Comparison of ENCODE assay signal across 25 cellular contexts in the genomic region with DNA sequence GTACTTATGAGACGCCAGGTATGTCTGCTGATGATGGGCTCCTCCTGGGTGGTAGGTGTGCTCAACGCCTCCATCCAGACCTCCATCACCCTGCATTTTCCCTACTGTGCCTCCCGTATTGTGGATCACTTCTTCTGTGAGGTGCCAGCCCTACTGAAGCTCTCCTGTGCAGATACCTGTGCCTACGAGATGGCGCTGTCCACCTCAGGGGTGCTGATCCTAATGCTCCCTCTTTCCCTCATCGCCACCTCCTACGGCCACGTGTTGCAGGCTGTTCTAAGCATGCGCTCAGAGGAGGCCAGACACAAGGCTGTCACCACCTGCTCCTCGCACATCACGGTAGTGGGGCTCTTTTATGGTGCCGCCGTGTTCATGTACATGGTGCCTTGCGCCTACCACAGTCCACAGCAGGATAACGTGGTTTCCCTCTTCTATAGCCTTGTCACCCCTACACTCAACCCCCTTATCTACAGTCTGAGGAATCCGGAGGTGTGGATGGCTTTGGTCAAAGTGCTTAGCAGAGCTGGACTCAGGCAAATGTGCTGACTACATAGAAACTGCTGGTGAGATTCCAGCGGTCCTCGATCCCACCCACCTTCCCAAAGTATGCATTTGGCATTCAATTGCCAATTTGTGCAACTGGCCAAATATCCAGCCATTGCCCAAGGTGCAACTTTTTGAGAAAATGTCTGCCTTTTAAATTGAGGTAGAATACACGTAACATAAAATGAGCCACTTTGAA. TPM values are rescaled to one million over a fixed set of nuclear protein-coding genes. Genes with fewer than 3 reads are reported as not detected.
DNase-seq lines count a peak whose midpoint lies in the region; ATAC-seq and TF ChIP-seq lines count a peak whose summit lies in the region.
"Had no signal": no experiment of that assay in that cellular context is flagged by ENCODE, and none has a peak within 500 bp of the region (broad histone marks: within the 10 kb centered on the region; RNA-seq: fewer than 3 reads in every experiment).

No MANE protein-coding gene starts in this region.

- H3K79me2 ChIP-seq in Karpas-422 (ENCODE audit: low read length) (no peaks in the 10 kb centered on the region), neural progenitor cell (ENCODE audit: low read depth) (no peaks in the 10 kb centered on the region)

- H2AFZ ChIP-seq in Karpas-422 (ENCODE audit: low read length) = no peak overlapping the region
- no peak overlapping the region for H2AFZ ChIP-seq in neural progenitor cell (replicated peaks)

- H3K4me3 Mint-ChIP-seq in activated CD4-positive, alpha-beta T cell treated with anti-CD3 and anti-CD28 coated beads, Interleukin-2, amount 10 ng/mL, durations not matched to agents 24 days and 14 days = no peak overlapping the region
- no peak overlapping the region for H3K4me3 Mint-ChIP-seq in activated CD8-positive, alpha-beta T cell treated with anti-CD3 and anti-CD28 coated beads for 36 hours
- H3K4me3 Mint-ChIP-seq in neural progenitor cell = no peak overlapping the region

- H3K9ac ChIP-seq in Karpas-422 (ENCODE audit: low read length) (no peak overlapping the region), neural progenitor cell (no peak overlapping the region)
- H3K9ac ChIP-seq: BLaER1 treated with 17β-estradiol and CSF1 and Interleukin-3, amounts not matched to agents 10 nM and 100 nM had no signal

- H3K4me3 ChIP-seq in Karpas-422 (ENCODE audit: low read length) (no peak overlapping the region), neural progenitor cell (no peak overlapping the region)
- H3K4me3 ChIP-seq: BLaER1 treated with 17β-estradiol and CSF1 and Interleukin-3, amounts not matched to agents 10 nM and 100 nM; dorsolateral prefrontal cortex; spleen; vagina had no signal

- ATAC-seq in activated CD8-positive, alpha-beta T cell treated with anti-CD3 and anti-CD28 coated beads for 36 hours = no peak
- no peak for ATAC-seq in HG03196 (IDR thresholded peaks at IDR 0.05; ENCODE audit: unreplicated experiment)
- ATAC-seq: foreskin keratinocyte, Right ventricle myocardium inferior had no signal

- no peaks in the 10 kb centered on the region for H3K36me3 ChIP-seq in Karpas-422 (ENCODE audit: insufficient read depth, low read length)
- H3K36me3 ChIP-seq in neural progenitor cell = no peaks in the 10 kb centered on the region
- H3K36me3 ChIP-seq: BLaER1 treated with 17β-estradiol and CSF1 and Interleukin-3, amounts not matched to agents 10 nM and 100 nM; spleen; vagina; WERI-Rb-1 had no signal

- peak; percentile 70 for DNase-seq in activated CD4-positive, alpha-beta T cell treated with anti-CD3 and anti-CD28 coated beads, Interleukin-2, amount 10 ng/mL, durations not matched to agents 24 days and 14 days
- no peak for DNase-seq in activated CD4-positive, alpha-beta T cell treated with anti-CD3 and anti-CD28 coated beads for 1 hour
- peak; percentile 51 for DNase-seq in Karpas-422
- DNase-seq in activated CD8-positive, alpha-beta T cell treated with anti-CD3 and anti-CD28 coated beads for 36 hours = peak; percentile 33
- DNase-seq in neural progenitor cell (ENCODE audit: low spot score) = peak; percentile 3
- no peak for DNase-seq in medulla oblongata (ENCODE audit: extremely low spot score)
- no peak for DNase-seq in activated CD8-positive, alpha-beta memory T cell treated with anti-CD3 and anti-CD28 coated beads, Interleukin-2, amount 50 U/mL, for 4 hours
- DNase-seq: activated effector memory CD4-positive, alpha-beta T cell treated with Interleukin-2 at 50 U/mL for 16 hours; anterior cingulate cortex; central memory CD4-positive, alpha-beta T cell; dorsolateral prefrontal cortex; foreskin keratinocyte; GF-D8; NCI-H1092; NCI-H2081 treated with DMSO at 0.1 percent for 48 hours; NCI-H510A treated with DMSO at 0.1 percent for 48 hours; spleen; WERI-Rb-1 had no signal

- no peaks in the 10 kb centered on the region for H3K4me1 Mint-ChIP-seq in activated CD4-positive, alpha-beta T cell treated with anti-CD3 and anti-CD28 coated beads, Interleukin-2, amount 10 ng/mL, durations not matched to agents 24 days and 14 days
- no peaks in the 10 kb centered on the region for H3K4me1 Mint-ChIP-seq in activated CD8-positive, alpha-beta T cell treated with anti-CD3 and anti-CD28 coated beads for 36 hours (ENCODE audit: low read depth)
- no peaks in the 10 kb centered on the region for H3K4me1 Mint-ChIP-seq in neural progenitor cell
- H3K4me1 Mint-ChIP-seq: IgD-negative memory B cell had no signal

- no peak overlapping the region for H3K4me2 ChIP-seq in Karpas-422 (ENCODE audit: low read depth, low read length, poor library complexity, severe bottlenecking)
- no peak overlapping the region for H3K4me2 ChIP-seq in neural progenitor cell
- H3K4me2 ChIP-seq: BLaER1 treated with 17β-estradiol and CSF1 and Interleukin-3, amounts not matched to agents 10 nM and 100 nM had no signal

- H3K27ac ChIP-seq in Karpas-422 (ENCODE audit: low read length) = no peak overlapping the region
- no peak overlapping the region for H3K27ac ChIP-seq in neural progenitor cell
- H3K27ac ChIP-seq: BLaER1 treated with 17β-estradiol and CSF1 and Interleukin-3, amounts not matched to agents 10 nM and 100 nM; dorsolateral prefrontal cortex; epithelial cell of prostate; foreskin keratinocyte; spleen; vagina; WERI-Rb-1 had no signal

- no peaks in the 10 kb centered on the region for H3K4me1 ChIP-seq in Karpas-422 (ENCODE audit: low read length)
- no peaks in the 10 kb centered on the region for H3K4me1 ChIP-seq in neural progenitor cell
- H3K4me1 ChIP-seq: BLaER1 treated with 17β-estradiol and CSF1 and Interleukin-3, amounts not matched to agents 10 nM and 100 nM; foreskin keratinocyte; spleen; vagina had no signal

- POLR2A ChIA-PET in activated CD8-positive, alpha-beta T cell treated with anti-CD3 and anti-CD28 coated beads for 36 hours (lab: Charles Lee) = no interaction called here

- CTCF ChIA-PET in activated CD8-positive, alpha-beta T cell treated with anti-CD3 and anti-CD28 coated beads for 36 hours (lab: Charles Lee) = interaction anchor here (2.1 kb wide), 1 partner anchor 77 kb away, joined by 6 read pairs; no protein-coding TSS in a partner anchor

- H3K9me3 Mint-ChIP-seq in activated CD4-positive, alpha-beta T cell treated with anti-CD3 and anti-CD28 coated beads, Interleukin-2, amount 10 ng/mL, durations not matched to agents 24 days and 14 days = peaks cover 4% of the 10 kb centered on the region
- no peaks in the 10 kb centered on the region for H3K9me3 Mint-ChIP-seq in activated CD8-positive, alpha-beta T cell treated with anti-CD3 and anti-CD28 coated beads for 36 hours
- H3K9me3 Mint-ChIP-seq in neural progenitor cell = peaks cover 23% of the 10 kb centered on the region

- H3K9me3 ChIP-seq in Karpas-422 (ENCODE audit: low read length) (no peaks in the 10 kb centered on the region), neural progenitor cell (ENCODE audit: low read depth) (no peaks in the 10 kb centered on the region)
- H3K9me3 ChIP-seq: vagina had no signal

- no peaks in the 10 kb centered on the region for H3K27me3 Mint-ChIP-seq in activated CD4-positive, alpha-beta T cell treated with anti-CD3 and anti-CD28 coated beads, Interleukin-2, amount 10 ng/mL, durations not matched to agents 24 days and 14 days
- H3K27me3 Mint-ChIP-seq in activated CD8-positive, alpha-beta T cell treated with anti-CD3 and anti-CD28 coated beads for 36 hours = peaks cover 3% of the 10 kb centered on the region
- H3K27me3 Mint-ChIP-seq in neural progenitor cell (ENCODE audit: insufficient read depth, low read depth) = peaks cover 7% of the 10 kb centered on the region

- H3K27me3 ChIP-seq in Karpas-422 (ENCODE audit: low read length) (no peaks in the 10 kb centered on the region), neural progenitor cell (no peaks in the 10 kb centered on the region)
- H3K27me3 ChIP-seq: BLaER1 treated with 17β-estradiol and CSF1 and Interleukin-3, amounts not matched to agents 10 nM and 100 nM; foreskin keratinocyte; vagina had no signal

- no peaks in the 10 kb centered on the region for H3F3A ChIP-seq in neural progenitor cell (ENCODE audit: low read depth)

- no peak for TF ChIP-seq CTCF in activated CD8-positive, alpha-beta T cell treated with anti-CD3 and anti-CD28 coated beads for 36 hours (IDR thresholded peaks at IDR 0.05)
- TF ChIP-seq CTCF in neural progenitor cell (IDR thresholded peaks at IDR 0.05) = no peak

- no peak overlapping the region for H3K27ac Mint-ChIP-seq in activated CD4-positive, alpha-beta T cell treated with anti-CD3 and anti-CD28 coated beads, Interleukin-2, amount 10 ng/mL, durations not matched to agents 24 days and 14 days
- H3K27ac Mint-ChIP-seq in activated CD8-positive, alpha-beta T cell treated with anti-CD3 and anti-CD28 coated beads for 36 hours = no peak overlapping the region
- H3K27ac Mint-ChIP-seq in neural progenitor cell = no peak overlapping the region
- H3K27ac Mint-ChIP-seq: IgD-negative memory B cell had no signal

- no peaks in the 10 kb centered on the region for H3K36me3 Mint-ChIP-seq in activated CD4-positive, alpha-beta T cell treated with anti-CD3 and anti-CD28 coated beads, Interleukin-2, amount 10 ng/mL, durations not matched to agents 24 days and 14 days (ENCODE audit: low read depth)
- no peaks in the 10 kb centered on the region for H3K36me3 Mint-ChIP-seq in activated CD8-positive, alpha-beta T cell treated with anti-CD3 and anti-CD28 coated beads for 36 hours (ENCODE audit: low read depth)
- no peaks in the 10 kb centered on the region for H3K36me3 Mint-ChIP-seq in neural progenitor cell

- H4K20me1 ChIP-seq in Karpas-422 (ENCODE audit: insufficient read depth, low read depth, low read length) (no peaks in the 10 kb centered on the region), neural progenitor cell (ENCODE audit: low read depth) (no peaks in the 10 kb centered on the region)
- H4K20me1 ChIP-seq: BLaER1 treated with 17β-estradiol and CSF1 and Interleukin-3, amounts not matched to agents 10 nM and 100 nM had no signal

- intact Hi-C loops in activated CD4-positive, alpha-beta T cell treated with anti-CD3 and anti-CD28 coated beads, Interleukin-2, amount 10 ng/mL, durations not matched to agents 24 days and 14 days (cut with micrococcal nuclease) = no loop called here
- intact Hi-C loops in activated CD8-positive, alpha-beta T cell treated with anti-CD3 and anti-CD28 coated beads for 36 hours (cut with micrococcal nuclease) = no loop called here

- no peaks in the 10 kb centered on the region for H3K9me2 ChIP-seq in Karpas-422 (replicated peaks; ENCODE audit: insufficient read depth, low read length)

RNA-seq across cellular contexts. Expression of gene OR2Z1, which starts 10.2 kb away (rescaled TPM):
- not detected in 2 replicates for total RNA-seq in activated CD4-positive, alpha-beta T cell treated with anti-CD3 and anti-CD28 coated beads, Interleukin-2, amount 10 ng/mL, durations not matched to agents 24 days and 14 days
- not detected in 2 replicates for total RNA-seq in Karpas-422 (2014; rRNA removed; shearing (Covaris generic); ENCODE audit: low replicate concordance)
- not detected for total RNA-seq in activated CD8-positive, alpha-beta T cell treated with anti-CD3 and anti-CD28 coated beads for 36 hours
- total RNA-seq in neural progenitor cell (ENCODE audit: low replicate concordance) = not detected in 2 replicates
- total RNA-seq: dorsolateral prefrontal cortex, foreskin keratinocyte, Right ventricle myocardium inferior, spleen, vagina had no signal

RNA-seq across cellular contexts. Expression of gene ACTL9, which starts 33.0 kb away (rescaled TPM):
- not detected in 2 replicates for total RNA-seq in activated CD4-positive, alpha-beta T cell treated with anti-CD3 and anti-CD28 coated beads, Interleukin-2, amount 10 ng/mL, durations not matched to agents 24 days and 14 days
- not detected in 2 replicates for total RNA-seq in Karpas-422 (2014; rRNA removed; shearing (Covaris generic); ENCODE audit: low replicate concordance)
- total RNA-seq in activated CD8-positive, alpha-beta T cell treated with anti-CD3 and anti-CD28 coated beads for 36 hours = not detected
- total RNA-seq in neural progenitor cell (ENCODE audit: low replicate concordance) = not detected in 2 replicates
- total RNA-seq: dorsolateral prefrontal cortex; foreskin keratinocyte; Right ventricle myocardium inferior; spleen; T-helper 1 cell treated with Interleukin-12 subunit alpha and Interleukin-12 subunit beta and Interleukin-4 antibody, amounts not matched to agents 30 ng/mL and 1 ng/mL, for 36 hours; vagina had no signal

Comparison
In these comparisons a context has a peak if more than half of its experiments do, and no peak if none do; other contexts are left out.
1. DNase-seq: peak in activated CD4-positive, alpha-beta T cell treated with anti-CD3 and anti-CD28 coated beads, Interleukin-2, amount 10 ng/mL, durations not matched to agents 24 days and 14 days (single experiment), Karpas-422 (single experiment), activated CD8-positive, alpha-beta T cell treated with anti-CD3 and anti-CD28 coated beads for 36 hours (single experiment) and neural progenitor cell (single experiment); none in activated CD4-positive, alpha-beta T cell treated with anti-CD3 and anti-CD28 coated beads for 1 hour (single experiment), medulla oblongata (single experiment) and activated CD8-positive, alpha-beta memory T cell treated with anti-CD3 and anti-CD28 coated beads, Interleukin-2, amount 50 U/mL, for 4 hours (single experiment).